1 cellular context compared by ENCODE assay signal in genomic region chr1:22056921-22057320, GRCh38.
TF ChIP-seq lines count a peak whose summit lies in the region.

No MANE protein-coding gene starts in this region.

TF ChIP-seq in GM12878, 131 proteins besides CTCF, POLR2A, EP300 and RAD21:
- TF ChIP-seq PBX3 (IDR thresholded peaks at IDR 0.05; ENCODE audit: insufficient replicate concordance, low read depth, low read length) = no peak
- no peak for TF ChIP-seq MEF2A (IDR thresholded peaks at IDR 0.05; ENCODE audit: insufficient read depth, low read depth, low read length)
- TF ChIP-seq CHD1 (IDR thresholded peaks at IDR 0.05; ENCODE audit: low read depth, low read length) = no peak
- no peak for TF ChIP-seq ATF2 (IDR thresholded peaks at IDR 0.05; ENCODE audit: low read length)
- no peak for TF ChIP-seq JUND (IDR thresholded peaks at IDR 0.05; ENCODE audit: low read depth, low read length)
- no peak for TF ChIP-seq USF1 (IDR thresholded peaks at IDR 0.05; ENCODE audit: borderline replicate concordance, extremely low read length, insufficient read depth, low read depth, low read length)
- no peak for TF ChIP-seq RB1 (IDR thresholded peaks at IDR 0.05; ENCODE audit: borderline replicate concordance)
- no peak for TF ChIP-seq MYC (IDR thresholded peaks at IDR 0.05; ENCODE audit: insufficient read depth, insufficient read length, insufficient replicate concordance, low read length, severe bottlenecking)
- no peak for TF ChIP-seq ZNF592 (IDR thresholded peaks at IDR 0.05)
- no peak for TF ChIP-seq GABPA (IDR thresholded peaks at IDR 0.05; ENCODE audit: low read depth)
- TF ChIP-seq YBX1 (IDR thresholded peaks at IDR 0.05) = no peak
- TF ChIP-seq SUPT20H (IDR thresholded peaks at IDR 0.05; ENCODE audit: borderline replicate concordance, control insufficient read depth, low read depth, low read length) = no peak
- TF ChIP-seq ZNF24 (IDR thresholded peaks at IDR 0.05) = no peak
